Comparison of ENCODE assay signal across 21 cellular contexts in genomic region chr2:224883700-224884099, GRCh38.
A peak's percentile ranks its signal among the peaks of the same experiment; 100 is the strongest.
DNase-seq lines count a peak whose midpoint lies in the region; ATAC-seq and TF ChIP-seq lines count a peak whose summit lies in the region.
"Had no signal": no experiment of that assay in that cellular context is flagged by ENCODE, and none has a peak within 500 bp of the region (broad histone marks: within the 10 kb centered on the region; RNA-seq: fewer than 3 reads in every experiment).

No MANE protein-coding gene starts in this region.

- H3K36me3 Mint-ChIP-seq in CD4-positive, alpha-beta T cell (ENCODE audit: low read depth), result peaks cover 97% of the 10 kb centered on the region
- H3K36me3 Mint-ChIP-seq in T-helper 17 cell (ENCODE audit: low read depth), result peaks cover 9% of the 10 kb centered on the region
- peaks cover 21% of the 10 kb centered on the region for H3K36me3 Mint-ChIP-seq in natural killer cell

- H3K27me3 ChIP-seq in ACC112 (ENCODE audit: insufficient read depth, low read length), result no peaks in the 10 kb centered on the region
- H3K27me3 ChIP-seq in CD4-positive, alpha-beta T cell (ENCODE audit: control insufficient read depth, insufficient read depth, low read length), result no peaks in the 10 kb centered on the region
- H3K27me3 ChIP-seq: dorsolateral prefrontal cortex, foreskin keratinocyte had no signal

- peak overlapping the region; percentile 51; the same call in 1 of the 2 replicates for H3K4me3 ChIP-seq in ACC112 (ENCODE audit: low read depth, low read length)
- H3K4me3 ChIP-seq: dorsolateral prefrontal cortex, PC-9, prostate gland had no signal

- H2AFZ ChIP-seq in ACC112 (ENCODE audit: low read length, unreplicated experiment), result no peak overlapping the region
- H2AFZ ChIP-seq: PC-9 had no signal

- H3K4me1 ChIP-seq in ACC112 (ENCODE audit: control insufficient read depth, insufficient read depth, low read length, unreplicated experiment), result peaks cover 67% of the 10 kb centered on the region
- H3K4me1 ChIP-seq: Caco-2, prostate gland had no signal

- no peak for DNase-seq in CD4-positive, alpha-beta T cell
- DNase-seq in T-helper 17 cell, result no peak
- DNase-seq in natural killer cell, result no peak
- DNase-seq in OCI-M2 (lab: John Stamatoyannopoulos, UW; ENCODE audit: unreplicated experiment), result no peak
- DNase-seq in HPDE6-E6E7 (ENCODE audit: extremely low spot score), result no peak
- DNase-seq: activated CD4-positive, alpha-beta T cell treated with anti-CD3 and anti-CD28 coated beads, Interleukin-2, amount 10 ng/mL, durations not matched to agents 7 days and 5 days; activated gamma-delta T cell; aorta; Caco-2; dorsolateral prefrontal cortex; foreskin keratinocyte; left ventricle myocardium superior; NCI-H1105; NCI-H2081 treated with DMSO at 0.1 percent for 48 hours; PC-9; SHP77 treated with DMSO at 0.1 percent for 48 hours had no signal

- peaks cover 53% of the 10 kb centered on the region for H3K4me1 Mint-ChIP-seq in CD4-positive, alpha-beta T cell (ENCODE audit: low read depth)
- H3K4me1 Mint-ChIP-seq in T-helper 17 cell (peaks cover 32% of the 10 kb centered on the region), natural killer cell (peaks cover 36 to 38% of the 10 kb centered on the region in 2 donors)
- H3K4me1 Mint-ChIP-seq: neural crest cell had no signal

- intact Hi-C loops in CD4-positive, alpha-beta T cell (cut with DNase I, micrococcal nuclease), result no loop called here
- intact Hi-C loops in natural killer cell (cut with micrococcal nuclease), result no loop called here

- H3K4me3 Mint-ChIP-seq in CD4-positive, alpha-beta T cell, result no peak overlapping the region
- no peak overlapping the region for H3K4me3 Mint-ChIP-seq in T-helper 17 cell
- no peak overlapping the region for H3K4me3 Mint-ChIP-seq in natural killer cell
- H3K4me3 Mint-ChIP-seq: activated CD4-positive, alpha-beta T cell treated with anti-CD3 and anti-CD28 coated beads, Interleukin-2, amount 10 ng/mL, durations not matched to agents 7 days and 5 days; neural crest cell had no signal

- peak overlapping the region; percentile 97 for H3K27ac ChIP-seq in ACC112 (ENCODE audit: low read depth, low read length)
- H3K27ac ChIP-seq in CD4-positive, alpha-beta T cell (ENCODE audit: low read depth, low read length), result no peak overlapping the region
- H3K27ac ChIP-seq: HL-60, PC-9, prostate gland had no signal

- TF ChIP-seq CTCF in CD4-positive, alpha-beta T cell (IDR thresholded peaks at IDR 0.05), result no peak
- no peak for TF ChIP-seq CTCF in natural killer cell (IDR thresholded peaks at IDR 0.05)

- peaks cover 15% of the 10 kb centered on the region for H3K36me3 ChIP-seq in ACC112 (ENCODE audit: insufficient read depth, low read length)
- H3K36me3 ChIP-seq: prostate gland had no signal

- no peaks in the 10 kb centered on the region for H3K9me3 Mint-ChIP-seq in CD4-positive, alpha-beta T cell
- H3K9me3 Mint-ChIP-seq in natural killer cell, result no peaks in the 10 kb centered on the region
- H3K9me3 Mint-ChIP-seq: activated CD4-positive, alpha-beta T cell treated with anti-CD3 and anti-CD28 coated beads, Interleukin-2, amount 10 ng/mL, durations not matched to agents 7 days and 5 days had no signal

- CTCF ChIA-PET in CD4-positive, alpha-beta T cell (lab: Charles Lee), result interaction anchor here (1.1 kb wide), 2 partner anchors 39 to 47 kb away, joined by 3 read pairs; no protein-coding TSS in a partner anchor

- POLR2A ChIA-PET in CD4-positive, alpha-beta T cell (lab: Charles Lee), result no interaction called here

- no peaks in the 10 kb centered on the region for H3K9me3 ChIP-seq in CD4-positive, alpha-beta T cell (ENCODE audit: control insufficient read depth, low read length)
- H3K9me3 ChIP-seq in T-helper 17 cell (ENCODE audit: control insufficient read depth, low read length, poor library complexity, severe bottlenecking), result no peaks in the 10 kb centered on the region
- H3K9me3 ChIP-seq: Caco-2, prostate gland had no signal

- no peaks in the 10 kb centered on the region for H3K27me3 Mint-ChIP-seq in CD4-positive, alpha-beta T cell
- H3K27me3 Mint-ChIP-seq in T-helper 17 cell, result no peaks in the 10 kb centered on the region
- H3K27me3 Mint-ChIP-seq in natural killer cell (ENCODE audit: low read depth in 2 of 2), result no peaks in the 10 kb centered on the region
- H3K27me3 Mint-ChIP-seq: activated CD4-positive, alpha-beta T cell treated with anti-CD3 and anti-CD28 coated beads, Interleukin-2, amount 10 ng/mL, durations not matched to agents 7 days and 5 days had no signal

- H3K79me2 ChIP-seq in ACC112 (ENCODE audit: control insufficient read depth, insufficient read depth, low read length, unreplicated experiment), result no peaks in the 10 kb centered on the region

- H3K27ac Mint-ChIP-seq in CD4-positive, alpha-beta T cell, result peak overlapping the region; percentile 54
- H3K27ac Mint-ChIP-seq in T-helper 17 cell (peak overlapping the region; percentile 62), natural killer cell (peak overlapping the region; percentile 69 to 74)
- H3K27ac Mint-ChIP-seq: activated CD4-positive, alpha-beta T cell treated with anti-CD3 and anti-CD28 coated beads, Interleukin-2, amount 10 ng/mL, durations not matched to agents 7 days and 5 days had no signal

- no peak for ATAC-seq in CD4-positive, alpha-beta T cell (ENCODE audit: poor library complexity)
- no peak for ATAC-seq in T-helper 17 cell
- no peak for ATAC-seq in natural killer cell
- no peak for ATAC-seq in HG02884 (IDR thresholded peaks at IDR 0.05; ENCODE audit: unreplicated experiment)
- ATAC-seq: foreskin keratinocyte, left ventricle myocardium superior had no signal
